In the genomic region with DNA sequence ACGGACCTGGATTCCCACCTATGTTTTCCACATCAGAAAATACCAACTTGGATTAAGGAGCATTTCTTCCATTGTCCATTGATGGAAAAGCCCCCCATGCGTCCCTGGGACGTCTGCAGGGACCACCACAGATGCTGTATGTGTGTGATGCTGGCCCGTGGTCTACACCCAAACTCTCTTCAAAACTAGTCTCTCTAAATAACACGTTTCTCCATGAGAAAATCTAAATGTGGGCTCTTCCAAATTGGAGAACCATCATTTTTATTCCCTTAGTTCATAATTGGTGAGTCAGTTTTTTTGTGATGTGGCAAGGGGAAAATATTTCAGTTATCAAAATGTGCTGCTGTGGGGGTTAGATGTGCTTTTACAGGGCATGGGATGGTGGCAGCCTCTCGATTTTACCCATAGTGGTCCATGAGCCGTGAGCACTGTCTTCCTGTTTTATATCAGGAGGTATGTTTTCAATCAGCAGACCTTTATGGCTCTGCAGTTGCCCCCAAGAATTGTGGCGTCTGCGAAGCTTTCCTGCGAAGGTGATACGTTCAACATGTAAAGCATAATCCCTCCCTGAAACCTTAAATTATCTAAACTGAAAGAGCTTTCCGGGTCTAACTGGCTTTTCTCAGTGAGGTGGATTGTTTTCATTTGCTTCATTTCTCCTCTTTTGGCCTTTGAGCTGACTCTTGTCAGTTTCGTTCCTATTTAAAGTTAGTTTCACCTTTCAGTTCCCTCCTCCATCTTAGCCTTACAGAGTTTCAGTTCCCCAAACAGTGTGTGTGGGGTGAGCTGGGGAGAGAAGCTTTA, we compare ENCODE assay signal across 8 cellular contexts.
DNase-seq lines count a peak whose midpoint lies in the region; ATAC-seq and TF ChIP-seq lines count a peak whose summit lies in the region.

No MANE protein-coding gene starts in this region.

- H3K9ac ChIP-seq in parathyroid adenoma = no peak overlapping the region

- no peaks in the 10 kb centered on the region for H3K27me3 ChIP-seq in parathyroid adenoma (ENCODE audit: control insufficient read depth, insufficient read depth, low read length)
- H3K27me3 ChIP-seq in ascending aorta = no peaks in the 10 kb centered on the region
- no peaks in the 10 kb centered on the region for H3K27me3 ChIP-seq in tibial nerve

- H3K36me3 ChIP-seq in parathyroid adenoma (ENCODE audit: control insufficient read depth, insufficient read depth, low read length) = no peaks in the 10 kb centered on the region
- no peaks in the 10 kb centered on the region for H3K36me3 ChIP-seq in ascending aorta
- H3K36me3 ChIP-seq in tibial nerve = no peaks in the 10 kb centered on the region

- ATAC-seq in GM19043 (IDR thresholded peaks at IDR 0.05; ENCODE audit: low read depth, unreplicated experiment) = peak; percentile 95
- ATAC-seq in HG03045 (IDR thresholded peaks at IDR 0.05; ENCODE audit: unreplicated experiment) = peak; percentile 93
- ATAC-seq in activated CD4-positive, CD25-positive, alpha-beta regulatory T cell treated with anti-CD3 and anti-CD28 coated beads, Interleukin-2, amount 50 U/mL, for 24 hours = peak; percentile 86 to 90

- DNase-seq in ascending aorta (ENCODE audit: low spot score in 2 of 2) = no peak
- no peak for DNase-seq in tibial nerve (ENCODE audit: low spot score in 2 of 2)
- no peak for DNase-seq in effector CD4-positive, alpha-beta T cell
- DNase-seq in NCI-H1105 (lab: John Stamatoyannopoulos, UW) = no peak

- peak overlapping the region; percentile 63 for H3K4me2 ChIP-seq in parathyroid adenoma (ENCODE audit: low read length)

- no peak for TF ChIP-seq CTCF in parathyroid adenoma (IDR thresholded peaks at IDR 0.05)
- no peak for TF ChIP-seq CTCF in ascending aorta (IDR thresholded peaks at IDR 0.05)
- no peak for TF ChIP-seq CTCF in tibial nerve (IDR thresholded peaks at IDR 0.05)

- TF ChIP-seq EP300 in tibial nerve (IDR thresholded peaks at IDR 0.05) = no peak

- H3K4me3 ChIP-seq in parathyroid adenoma (ENCODE audit: low read depth, low read length) (no peak overlapping the region), ascending aorta (no peak overlapping the region), tibial nerve (no peak overlapping the region)

- no peaks in the 10 kb centered on the region for H3K9me3 ChIP-seq in parathyroid adenoma (ENCODE audit: control insufficient read depth, low read length)
- no peaks in the 10 kb centered on the region for H3K9me3 ChIP-seq in ascending aorta
- no peaks in the 10 kb centered on the region for H3K9me3 ChIP-seq in tibial nerve

- peaks cover 25% of the 10 kb centered on the region for H3K4me1 ChIP-seq in parathyroid adenoma
- peaks cover 6% of the 10 kb centered on the region in 2 donors for H3K4me1 ChIP-seq in ascending aorta
- peaks cover 0 to 18% (median 7%) of the 10 kb centered on the region in 4 donors for H3K4me1 ChIP-seq in tibial nerve

- peak overlapping the region; percentile 74 for H2AFZ ChIP-seq in parathyroid adenoma

- no peak for TF ChIP-seq POLR2A in tibial nerve (IDR thresholded peaks at IDR 0.05)

- H3K79me2 ChIP-seq in parathyroid adenoma = peaks cover 6% of the 10 kb centered on the region

- intact Hi-C loops in ascending aorta (cut with DNase I) = no loop called here

- peak overlapping the region; percentile 64 for H3K27ac ChIP-seq in parathyroid adenoma
- peak overlapping the region in 1 of 2 donors; percentile 9 for H3K27ac ChIP-seq in ascending aorta
- peak overlapping the region in 2 of 4 donors; percentile 29 to 35 for H3K27ac ChIP-seq in tibial nerve

- 76 to 80% methylated on average over 13 of the region's 13 CpGs for WGBS in tibial nerve, 2 donors
